ENCODE assay signal across 8 cellular contexts in the genomic region with DNA sequence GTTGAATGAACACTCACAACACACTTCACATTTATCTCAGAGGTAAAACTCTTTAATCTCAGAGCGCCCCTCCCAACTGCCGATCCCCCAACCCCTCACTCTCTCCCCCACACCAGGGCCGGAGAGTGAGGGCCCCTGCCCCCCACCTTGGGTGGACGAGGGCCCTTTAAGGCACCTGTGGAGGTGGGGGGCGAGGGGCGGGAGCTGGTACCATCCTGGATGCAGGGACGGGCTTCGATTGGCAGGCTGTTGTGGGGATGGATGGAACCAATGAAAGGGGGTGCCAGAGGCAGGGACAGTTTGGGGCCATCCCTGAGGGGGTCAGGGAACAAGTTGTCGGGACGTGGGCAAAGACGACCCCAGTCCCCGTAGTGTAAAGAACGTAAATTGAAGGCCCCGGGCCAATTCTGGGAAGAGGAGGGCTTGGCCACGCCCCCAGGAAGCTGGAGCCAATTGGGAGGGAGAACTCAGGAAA. TPM values are rescaled to one million over a fixed set of nuclear protein-coding genes. Genes with fewer than 3 reads are reported as not detected.
DNase-seq lines count a peak whose midpoint lies in the region; ATAC-seq and TF ChIP-seq lines count a peak whose summit lies in the region.

No MANE protein-coding gene starts in this region.

- H3K79me2 ChIP-seq in OCI-LY3 (ENCODE audit: low read length): peaks cover 26% of the 10 kb centered on the region

- ATAC-seq in GM21528 (IDR thresholded peaks at IDR 0.05; ENCODE audit: low FRiP score, unreplicated experiment) (peak; percentile 5), GM18519 (IDR thresholded peaks at IDR 0.05; ENCODE audit: low FRiP score, unreplicated experiment) (no peak)

- H3K9ac ChIP-seq in BLaER1 (peak overlapping the region; percentile 64), OCI-LY3 (ENCODE audit: low read length) (no peak overlapping the region), skeletal muscle tissue (ENCODE audit: low read depth in 1 of 3, low read length in 3 of 3) (peak overlapping the region in 2 of 3 donors; percentile 71 to 74)

- H2AFZ ChIP-seq in OCI-LY3 (ENCODE audit: low read depth, low read length): no peak overlapping the region

- H3K4me2 ChIP-seq in BLaER1: peak overlapping the region; percentile 96
- peak overlapping the region; percentile 46 for H3K4me2 ChIP-seq in OCI-LY3 (ENCODE audit: low read length)

- H3K27me3 ChIP-seq in BLaER1: no peaks in the 10 kb centered on the region
- no peaks in the 10 kb centered on the region for H3K27me3 ChIP-seq in OCI-LY3 (ENCODE audit: low read depth, low read length)
- no peaks in the 10 kb centered on the region for H3K27me3 ChIP-seq in skeletal muscle tissue (ENCODE audit: control insufficient read depth in 3 of 3, insufficient read depth in 3 of 3, low read length in 3 of 3)

- H4K20me1 ChIP-seq in BLaER1: peaks cover 29% of the 10 kb centered on the region
- no peaks in the 10 kb centered on the region for H4K20me1 ChIP-seq in OCI-LY3 (ENCODE audit: insufficient read depth, low read length)

- H3K27ac ChIP-seq in BLaER1 (peak overlapping the region; percentile 72), OCI-LY3 (ENCODE audit: low read length) (no peak overlapping the region), skeletal muscle tissue (ENCODE audit: low read depth, low read length) (peak overlapping the region; percentile 96)

- H3K36me3 ChIP-seq in BLaER1 (peaks cover 27% of the 10 kb centered on the region), OCI-LY3 (replicated peaks; ENCODE audit: low read depth, low read length) (peaks cover 15% of the 10 kb centered on the region), skeletal muscle tissue (ENCODE audit: control insufficient read depth in 3 of 3, insufficient read depth in 3 of 3, low read length in 3 of 3) (peaks cover 17 to 21% (median 18%) of the 10 kb centered on the region in 3 donors)

- DNase-seq in fibroblast of villous mesenchyme (ENCODE audit: low read depth): no peak
- no peak for DNase-seq in NOMO-1 (lab: John Stamatoyannopoulos, UW; ENCODE audit: unreplicated experiment in 2 of 2)
- no peak for DNase-seq in NCI-H226

- TF ChIP-seq CTCF in OCI-LY3 (IDR thresholded peaks at IDR 0.05; ENCODE audit: low read depth, low read length): no peak
- TF ChIP-seq CTCF in fibroblast of villous mesenchyme (IDR thresholded peaks at IDR 0.05; ENCODE audit: insufficient read depth, low read depth, low read length): no peak

- H3K4me3 ChIP-seq in BLaER1 (peak overlapping the region; percentile 73), OCI-LY3 (ENCODE audit: low read length) (peak overlapping the region; percentile 61), fibroblast of villous mesenchyme (ENCODE audit: low read depth, low read length) (peak overlapping the region; percentile 51), skeletal muscle tissue (ENCODE audit: low read length in 3 of 3) (peak overlapping the region; percentile 54 to 75 (median 70))

- peaks cover 51% of the 10 kb centered on the region for H3K4me1 ChIP-seq in BLaER1
- H3K4me1 ChIP-seq in OCI-LY3 (ENCODE audit: low read length): peaks cover 8% of the 10 kb centered on the region
- peaks cover 50 to 74% (median 59%) of the 10 kb centered on the region in 3 donors for H3K4me1 ChIP-seq in skeletal muscle tissue (ENCODE audit: control insufficient read depth in 3 of 3, insufficient read depth in 3 of 3, low read length in 3 of 3)

- H3K9me3 ChIP-seq in BLaER1 (no peaks in the 10 kb centered on the region), OCI-LY3 (ENCODE audit: insufficient read depth, low read length) (no peaks in the 10 kb centered on the region), skeletal muscle tissue (ENCODE audit: control insufficient read depth in 3 of 3, low read length in 3 of 3) (no peaks in the 10 kb centered on the region)

RNA-seq across cellular contexts. Expression of a gene that starts 1.7 kb away (rescaled TPM):
- total RNA-seq in fibroblast of villous mesenchyme (40.2 and 64.1 TPM in 2 replicates), skeletal muscle tissue (17.2 TPM)

RNA-seq across cellular contexts. Expression of a gene that starts 8.1 kb away (rescaled TPM):
- total RNA-seq in fibroblast of villous mesenchyme (11.9 and 12.5 TPM in 2 replicates), skeletal muscle tissue (3.1 TPM)

RNA-seq across cellular contexts. Expression of a gene that starts 8.5 kb away (rescaled TPM):
- total RNA-seq in fibroblast of villous mesenchyme (23.3 and 27.4 TPM in 2 replicates), skeletal muscle tissue (7.3 TPM)

RNA-seq across cellular contexts. Expression of a gene that starts 18.1 kb away (rescaled TPM):
- total RNA-seq in fibroblast of villous mesenchyme (47.9 and 53.5 TPM in 2 replicates), skeletal muscle tissue (63.7 TPM)

RNA-seq across cellular contexts. Expression of a gene that starts 27.6 kb away (rescaled TPM):
- total RNA-seq in fibroblast of villous mesenchyme: 0.43 and 0.64 TPM in 2 replicates
- total RNA-seq in skeletal muscle tissue: 0.52 TPM
